24 cellular contexts compared by ENCODE assay signal in the genomic region with DNA sequence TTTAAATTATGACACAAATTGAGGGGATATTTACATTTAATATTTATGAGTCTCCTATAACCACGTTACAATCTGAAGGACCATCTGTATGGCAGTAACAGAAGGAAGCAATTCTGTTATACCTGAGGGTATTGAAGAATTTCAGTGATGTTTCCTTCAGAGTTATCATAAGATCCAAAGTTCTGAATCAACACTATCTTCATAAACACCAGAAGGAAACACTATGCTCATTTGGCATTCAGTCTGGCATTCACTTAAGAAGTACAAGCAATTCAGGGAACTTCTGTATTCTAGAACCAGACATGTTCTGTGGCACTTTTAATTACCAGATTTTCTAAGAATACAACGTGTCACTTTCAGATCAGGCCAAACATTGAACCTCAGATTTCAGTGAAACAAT. TPM values are rescaled to one million over a fixed set of nuclear protein-coding genes. Genes with fewer than 3 reads are reported as not detected.
"Had no signal": no experiment of that assay in that cellular context is flagged by ENCODE, and none has a peak within 500 bp of the region (broad histone marks: within the 10 kb centered on the region; RNA-seq: fewer than 3 reads in every experiment).

No MANE protein-coding gene starts in this region.

- H3K9me3 Mint-ChIP-seq: stimulated activated effector memory CD8-positive, alpha-beta T cell treated with anti-CD3 and anti-CD28 coated beads, Interleukin-12 subunit alpha, Interleukin-12 subunit beta, amount 100 ng/mL, for 72 hours had no signal

- H3K4me3 ChIP-seq: hepatocyte, ovary, right atrium auricular region, tibial artery, upper lobe of right lung had no signal

- H3K27ac ChIP-seq: hepatocyte, neutrophil, ovary, right atrium auricular region, tibial artery, upper lobe of right lung had no signal

- H3K4me3 Mint-ChIP-seq: naive thymus-derived CD4-positive, alpha-beta T cell; stimulated activated effector memory CD8-positive, alpha-beta T cell treated with anti-CD3 and anti-CD28 coated beads, Interleukin-12 subunit alpha, Interleukin-12 subunit beta, amount 100 ng/mL, for 72 hours had no signal

- H3K9me3 ChIP-seq: neutrophil, ovary, right atrium auricular region, tibial artery, upper lobe of right lung had no signal

- H3K36me3 Mint-ChIP-seq: naive thymus-derived CD4-positive, alpha-beta T cell; stimulated activated effector memory CD8-positive, alpha-beta T cell treated with anti-CD3 and anti-CD28 coated beads, Interleukin-12 subunit alpha, Interleukin-12 subunit beta, amount 100 ng/mL, for 72 hours had no signal

- H3K27ac Mint-ChIP-seq: naive thymus-derived CD4-positive, alpha-beta T cell; stimulated activated effector memory CD8-positive, alpha-beta T cell treated with anti-CD3 and anti-CD28 coated beads, Interleukin-12 subunit alpha, Interleukin-12 subunit beta, amount 100 ng/mL, for 72 hours had no signal

- H2AFZ ChIP-seq: hepatocyte had no signal

- FAIRE-seq: colon, islet of Langerhans had no signal

- DNase-seq: cerebellar nuclear complex; effector CD8-positive, alpha-beta T cell; foreskin fibroblast; head of caudate nucleus; kidney glomerular epithelial cell; naive thymus-derived CD4-positive, alpha-beta T cell; ovary; stimulated activated CD4-positive, alpha-beta T cell treated with anti-CD3 and anti-CD28 coated beads, Interleukin-4, amount 100 ng/mL, for 1 hour; stimulated activated CD8-positive, alpha-beta memory T cell treated with anti-CD3 and anti-CD28 coated beads, Interleukin-4, amount 100 ng/mL, for 48 hours; stimulated activated naive CD8-positive, alpha-beta T cell treated with anti-CD3 and anti-CD28 coated beads, Interleukin-15, Interleukin-2, amounts not matched to agents 100 U/mL and 50 U/mL, for 24 hours; tibial artery; upper lobe of right lung had no signal

- H3K36me3 ChIP-seq: neutrophil, ovary, right atrium auricular region had no signal

- H3K4me1 Mint-ChIP-seq: stimulated activated effector memory CD8-positive, alpha-beta T cell treated with anti-CD3 and anti-CD28 coated beads, Interleukin-12 subunit alpha, Interleukin-12 subunit beta, amount 100 ng/mL, for 72 hours had no signal

- H3K4me2 ChIP-seq: hepatocyte had no signal

- ATAC-seq: naive thymus-derived CD4-positive, alpha-beta T cell; stimulated activated effector memory CD8-positive, alpha-beta T cell treated with anti-CD3 and anti-CD28 coated beads, Interleukin-12 subunit alpha, Interleukin-12 subunit beta, amount 100 ng/mL, for 72 hours; stimulated activated naive CD8-positive, alpha-beta T cell treated with anti-CD3 and anti-CD28 coated beads, Interleukin-15, Interleukin-2, amounts not matched to agents 100 U/mL and 50 U/mL, for 24 hours; upper lobe of right lung had no signal

- H3K27me3 ChIP-seq: hepatocyte, neutrophil, ovary, right atrium auricular region, tibial artery, upper lobe of right lung had no signal

RNA-seq across cellular contexts. Expression of a gene that starts 9.6 kb away (rescaled TPM):
- polyA plus RNA-seq: naive thymus-derived CD4-positive, alpha-beta T cell had no signal

RNA-seq across cellular contexts. Expression of a gene that starts 50.9 kb away (rescaled TPM):
- total RNA-seq: cardiac septum; mesenteric fat pad; mononuclear cell; naive thymus-derived CD4-positive, alpha-beta T cell; right atrium auricular region; temporal lobe; upper lobe of right lung had no signal
- polyA plus RNA-seq: esophagus; naive thymus-derived CD4-positive, alpha-beta T cell; neural cell; ovary had no signal
